ENCODE assay signal across 1 cellular context in genomic region chr2:62084823-62085222, GRCh38.
TF ChIP-seq lines count a peak whose summit lies in the region.

No MANE protein-coding gene starts in this region.

TF ChIP-seq in HEK293, 187 proteins besides CTCF, POLR2A, EP300 and RAD21 (continued from another document):
- TF ChIP-seq ZBTB21 (tag by site-specific recombination; IDR thresholded peaks at IDR 0.05): no peak
- TF ChIP-seq, protein P1, sequence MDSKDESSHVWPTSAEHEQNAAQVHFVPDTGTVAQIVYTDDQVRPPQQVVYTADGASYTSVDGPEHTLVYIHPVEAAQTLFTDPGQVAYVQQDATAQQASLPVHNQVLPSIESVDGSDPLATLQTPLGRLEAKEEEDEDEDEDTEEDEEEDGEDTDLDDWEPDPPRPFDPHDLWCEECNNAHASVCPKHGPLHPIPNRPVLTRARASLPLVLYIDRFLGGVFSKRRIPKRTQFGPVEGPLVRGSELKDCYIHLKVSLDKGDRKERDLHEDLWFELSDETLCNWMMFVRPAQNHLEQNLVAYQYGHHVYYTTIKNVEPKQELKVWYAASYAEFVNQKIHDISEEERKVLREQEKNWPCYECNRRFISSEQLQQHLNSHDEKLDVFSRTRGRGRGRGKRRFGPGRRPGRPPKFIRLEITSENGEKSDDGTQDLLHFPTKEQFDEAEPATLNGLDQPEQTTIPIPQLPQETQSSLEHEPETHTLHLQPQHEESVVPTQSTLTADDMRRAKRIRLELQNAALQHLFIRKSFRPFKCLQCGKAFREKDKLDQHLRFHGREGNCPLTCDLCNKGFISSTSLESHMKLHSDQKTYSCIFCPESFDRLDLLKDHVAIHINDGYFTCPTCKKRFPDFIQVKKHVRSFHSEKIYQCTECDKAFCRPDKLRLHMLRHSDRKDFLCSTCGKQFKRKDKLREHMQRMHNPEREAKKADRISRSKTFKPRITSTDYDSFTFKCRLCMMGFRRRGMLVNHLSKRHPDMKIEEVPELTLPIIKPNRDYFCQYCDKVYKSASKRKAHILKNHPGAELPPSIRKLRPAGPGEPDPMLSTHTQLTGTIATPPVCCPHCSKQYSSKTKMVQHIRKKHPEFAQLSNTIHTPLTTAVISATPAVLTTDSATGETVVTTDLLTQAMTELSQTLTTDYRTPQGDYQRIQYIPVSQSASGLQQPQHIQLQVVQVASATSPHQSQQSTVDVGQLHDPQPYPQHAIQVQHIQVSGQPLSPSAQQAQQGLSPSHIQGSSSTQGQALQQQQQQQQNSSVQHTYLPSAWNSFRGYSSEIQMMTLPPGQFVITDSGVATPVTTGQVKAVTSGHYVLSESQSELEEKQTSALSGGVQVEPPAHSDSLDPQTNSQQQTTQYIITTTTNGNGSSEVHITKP (tag by site-specific recombination; IDR thresholded peaks at IDR 0.05): 0 out of 2 replicates have a peak, but pooled peaks have one; percentile 14
- peak; percentile 48; the same call in 1 of the 2 replicates for TF ChIP-seq SP7 (tag by site-specific recombination; IDR thresholded peaks at IDR 0.05)
- no peak for TF ChIP-seq GLIS1 (tag by site-specific recombination; IDR thresholded peaks at IDR 0.05)
